ENCODE assay signal across 27 cellular contexts in the genomic region with DNA sequence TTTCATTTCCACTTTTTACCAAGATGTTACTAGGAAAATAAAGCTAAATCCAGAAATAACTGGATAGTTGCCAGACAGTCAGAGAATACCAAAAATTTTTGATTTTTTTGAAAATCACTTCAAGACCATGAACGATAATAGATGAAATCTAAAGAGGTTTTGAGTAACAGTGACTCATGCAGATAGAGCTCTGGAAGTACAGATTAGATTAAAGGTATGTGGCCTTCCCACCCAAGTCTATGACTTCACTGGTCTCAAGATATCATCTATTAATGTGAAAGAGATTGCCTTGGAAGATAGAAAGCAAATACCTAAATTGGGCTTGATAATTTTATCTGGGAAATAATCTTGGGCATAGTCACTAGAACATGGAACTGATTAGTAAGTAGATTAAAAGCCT.
DNase-seq lines count a peak whose midpoint lies in the region; ATAC-seq, FAIRE-seq and TF ChIP-seq lines count a peak whose summit lies in the region.
"Had no signal": no experiment of that assay in that cellular context is flagged by ENCODE, and none has a peak within 500 bp of the region (broad histone marks: within the 10 kb centered on the region; RNA-seq: fewer than 3 reads in every experiment).

No MANE protein-coding gene starts in this region.

- peaks cover 7% of the 10 kb centered on the region for H3F3A ChIP-seq in SK-N-SH (replicated peaks; ENCODE audit: insufficient read depth)

- no peak overlapping the region for H3K4me3 Mint-ChIP-seq in nephron progenitor cell
- H3K4me3 Mint-ChIP-seq: B cell, CD14-positive monocyte, GM23338 had no signal

- FAIRE-seq in kidney (lab: Jason Lieb, UNC) = no peak
- FAIRE-seq: D721Med had no signal

- H3K36me3 ChIP-seq in SK-N-SH (replicated peaks in 1 of 2; ENCODE audit: control insufficient read depth in 1 of 2, insufficient read depth in 2 of 2, low read length in 1 of 2) (no peaks in the 10 kb centered on the region), kidney (ENCODE audit: control insufficient read depth in 1 of 2, insufficient read depth in 2 of 2, low read length in 2 of 2) (no peaks in the 10 kb centered on the region)
- H3K36me3 ChIP-seq: HAP-1, Peyer's patch, SJSA1 had no signal

- H3K27me3 Mint-ChIP-seq in nephron progenitor cell (ENCODE audit: low read depth, poor library complexity) = no peaks in the 10 kb centered on the region
- H3K27me3 Mint-ChIP-seq: B cell had no signal

- no peak overlapping the region for H3K27ac Mint-ChIP-seq in nephron progenitor cell
- H3K27ac Mint-ChIP-seq: B cell, CD14-positive monocyte, GM23338 had no signal

- H3K4me3 ChIP-seq in SK-N-SH (ENCODE audit: low read depth in 2 of 2, low read length in 1 of 2) (no peak overlapping the region), kidney (ENCODE audit: low read length in 2 of 2) (no peak overlapping the region)
- H3K4me3 ChIP-seq: GM23338, HAP-1, Peyer's patch, SJSA1 had no signal

- intact Hi-C loops in kidney (cut with DNase I) = loop anchor here (10.0 kb wide), 1 partner anchor 689 kb away; no protein-coding TSS in a partner anchor

- no peak for DNase-seq in SK-N-SH
- peak; percentile 21 for DNase-seq in RPMI7951 (ENCODE audit: low read depth)
- DNase-seq in iris pigment epithelial cell (ENCODE audit: low read depth) = peak; percentile 78
- DNase-seq in kidney = no peak
- DNase-seq in GM19238 (ENCODE audit: insufficient read length, low spot score) = no peak
- no peak for DNase-seq in nephron progenitor cell
- no peak for DNase-seq in NOMO-1 (lab: John Stamatoyannopoulos, UW; ENCODE audit: unreplicated experiment in 2 of 2)
- DNase-seq: DMS53; NCI-H1105; NCI-H146; NCI-H2029 treated with DMSO at 0.1 percent for 48 hours; NCI-H345; NCI-H524; NCI-H774; NK-92 treated with Interleukin-12 subunit alpha and Interleukin-12 subunit beta, amount 100 ng/mL, for 24 hours; Peyer's patch had no signal

- POLR2A ChIA-PET in SK-N-SH (lab: Yijun Ruan, JAX) = no interaction called here

- H3K36me3 Mint-ChIP-seq in nephron progenitor cell (ENCODE audit: low read depth) = peaks cover 42% of the 10 kb centered on the region
- H3K36me3 Mint-ChIP-seq: CD14-positive monocyte had no signal

- peaks cover 42% of the 10 kb centered on the region for H3K9me3 Mint-ChIP-seq in nephron progenitor cell

- H3K4me2 ChIP-seq in SK-N-SH = no peak overlapping the region
- H3K4me2 ChIP-seq: GM23338, KMS-11 had no signal

- no peak for TF ChIP-seq RAD21 in SK-N-SH (IDR thresholded peaks at IDR 0.05; ENCODE audit: low read length)

- peaks cover 5% of the 10 kb centered on the region for H3K4me1 Mint-ChIP-seq in nephron progenitor cell
- H3K4me1 Mint-ChIP-seq: B cell, CD14-positive monocyte, GM23338 had no signal

- WGBS in SK-N-SH (ENCODE audit: low lambda C conversion rate) = 0% methylated on average over 1 of the region's 1 CpG

- peak in 1 of 2 experiments; percentile 74; a peak in 2 of 4 replicates for TF ChIP-seq EP300 in SK-N-SH (IDR thresholded peaks at IDR 0.05; ENCODE audit: borderline replicate concordance in 1 of 2, low read depth in 1 of 2, low read length in 1 of 2)

- no peaks in the 10 kb centered on the region for H3K27me3 ChIP-seq in SK-N-SH (ENCODE audit: insufficient read depth)
- H3K27me3 ChIP-seq: Peyer's patch, SJSA1 had no signal

- no peaks in the 10 kb centered on the region for H3K79me2 ChIP-seq in SK-N-SH (ENCODE audit: insufficient read depth)

- H2AFZ ChIP-seq in SK-N-SH (ENCODE audit: low read depth) = no peak overlapping the region
- H2AFZ ChIP-seq: GM23338 had no signal

- H3K9me2 ChIP-seq in SK-N-SH = no peaks in the 10 kb centered on the region

- H3K27ac ChIP-seq in SK-N-SH (ENCODE audit: low read depth in 2 of 2, low read length in 1 of 2) (no peak overlapping the region), kidney (ENCODE audit: low read depth in 2 of 2, low read length in 2 of 2) (no peak overlapping the region)
- H3K27ac ChIP-seq: 22Rv1, HL-60, KMS-11, Peyer's patch, SJSA1 had no signal

- CTCF ChIA-PET in SK-N-SH (lab: Yijun Ruan, JAX) = interaction anchor here (1.5 kb wide), 1 partner anchor 825 kb away, joined by 4 read pairs; no protein-coding TSS in a partner anchor

- H3K9ac ChIP-seq in SK-N-SH (no peak overlapping the region), kidney (ENCODE audit: low read length in 2 of 2) (no peak overlapping the region)
- H3K9ac ChIP-seq: KMS-11 had no signal

- H3K4me1 ChIP-seq in SK-N-SH (ENCODE audit: control insufficient read depth in 1 of 2, insufficient read depth in 2 of 2, low read depth in 1 of 2, low read length in 1 of 2) (no peaks in the 10 kb centered on the region), kidney (ENCODE audit: control insufficient read depth in 1 of 2, insufficient read depth in 1 of 2, low read depth in 1 of 2, low read length in 2 of 2) (no peaks in the 10 kb centered on the region)
- H3K4me1 ChIP-seq: HAP-1, Peyer's patch had no signal

- H4K20me1 ChIP-seq in SK-N-SH (ENCODE audit: insufficient read depth) = no peaks in the 10 kb centered on the region

- TF ChIP-seq CTCF in SK-N-SH (IDR thresholded peaks at IDR 0.05) = no peak
- no peak for TF ChIP-seq CTCF in kidney (IDR thresholded peaks at IDR 0.05; ENCODE audit: borderline replicate concordance, extremely low read depth, insufficient read depth)
- no peak for TF ChIP-seq CTCF in nephron progenitor cell (IDR thresholded peaks at IDR 0.05)

- no peak for ATAC-seq in SK-N-SH treated with all-trans-retinoic acid at 6 μM for 48 hours
- ATAC-seq: GM23338, Right ventricle myocardium inferior had no signal

- H3K9me3 ChIP-seq in SK-N-SH (no peaks in the 10 kb centered on the region; the same call in 1 of the 2 replicates), kidney (ENCODE audit: control insufficient read depth in 1 of 2, low read length in 2 of 2) (peaks cover 2 to 7% of the 10 kb centered on the region in 2 donors)
- H3K9me3 ChIP-seq: HAP-1 had no signal

TF ChIP-seq in SK-N-SH, 30 proteins besides CTCF, POLR2A, EP300 and RAD21 (continues in another document):
- TF ChIP-seq GATA2 (CRISPR knock-in tag; IDR thresholded peaks at IDR 0.05) = no peak
- TF ChIP-seq RXRA (IDR thresholded peaks at IDR 0.05; ENCODE audit: borderline replicate concordance, low read depth) = no peak; the same call in 1 of the 2 replicates
- TF ChIP-seq ELF1 (IDR thresholded peaks at IDR 0.05) = no peak
- TF ChIP-seq, protein P1, sequence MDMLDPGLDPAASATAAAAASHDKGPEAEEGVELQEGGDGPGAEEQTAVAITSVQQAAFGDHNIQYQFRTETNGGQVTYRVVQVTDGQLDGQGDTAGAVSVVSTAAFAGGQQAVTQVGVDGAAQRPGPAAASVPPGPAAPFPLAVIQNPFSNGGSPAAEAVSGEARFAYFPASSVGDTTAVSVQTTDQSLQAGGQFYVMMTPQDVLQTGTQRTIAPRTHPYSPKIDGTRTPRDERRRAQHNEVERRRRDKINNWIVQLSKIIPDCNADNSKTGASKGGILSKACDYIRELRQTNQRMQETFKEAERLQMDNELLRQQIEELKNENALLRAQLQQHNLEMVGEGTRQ (IDR thresholded peaks at IDR 0.05; ENCODE audit: borderline replicate concordance, low read depth, low read length) = no peak
- TF ChIP-seq NRF1 (IDR thresholded peaks at IDR 0.05; ENCODE audit: low read depth, low read length) = no peak

TF ChIP-seq in SK-N-SH treated with all-trans-retinoic acid at 6 μM for 48 hours, 23 proteins besides CTCF, POLR2A, EP300 and RAD21 (continues in another document):
- TF ChIP-seq BACH2 (CRISPR knock-in tag; IDR thresholded peaks at IDR 0.05; ENCODE audit: borderline replicate concordance) = no peak
- TF ChIP-seq ZNF8 (CRISPR knock-in tag; IDR thresholded peaks at IDR 0.05) = no peak
- TF ChIP-seq, protein P2, sequence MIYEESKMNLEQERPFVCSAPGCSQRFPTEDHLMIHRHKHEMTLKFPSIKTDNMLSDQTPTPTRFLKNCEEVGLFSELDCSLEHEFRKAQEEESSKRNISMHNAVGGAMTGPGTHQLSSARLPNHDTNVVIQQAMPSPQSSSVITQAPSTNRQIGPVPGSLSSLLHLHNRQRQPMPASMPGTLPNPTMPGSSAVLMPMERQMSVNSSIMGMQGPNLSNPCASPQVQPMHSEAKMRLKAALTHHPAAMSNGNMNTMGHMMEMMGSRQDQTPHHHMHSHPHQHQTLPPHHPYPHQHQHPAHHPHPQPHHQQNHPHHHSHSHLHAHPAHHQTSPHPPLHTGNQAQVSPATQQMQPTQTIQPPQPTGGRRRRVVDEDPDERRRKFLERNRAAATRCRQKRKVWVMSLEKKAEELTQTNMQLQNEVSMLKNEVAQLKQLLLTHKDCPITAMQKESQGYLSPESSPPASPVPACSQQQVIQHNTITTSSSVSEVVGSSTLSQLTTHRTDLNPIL (CRISPR knock-in tag; IDR thresholded peaks at IDR 0.05; ENCODE audit: low read depth) = no peak
- no peak for TF ChIP-seq TOX (CRISPR knock-in tag; IDR thresholded peaks at IDR 0.05; ENCODE audit: borderline replicate concordance)
- no peak for TF ChIP-seq PPARA (CRISPR knock-in tag; IDR thresholded peaks at IDR 0.05; ENCODE audit: borderline replicate concordance)
- TF ChIP-seq, protein P3, sequence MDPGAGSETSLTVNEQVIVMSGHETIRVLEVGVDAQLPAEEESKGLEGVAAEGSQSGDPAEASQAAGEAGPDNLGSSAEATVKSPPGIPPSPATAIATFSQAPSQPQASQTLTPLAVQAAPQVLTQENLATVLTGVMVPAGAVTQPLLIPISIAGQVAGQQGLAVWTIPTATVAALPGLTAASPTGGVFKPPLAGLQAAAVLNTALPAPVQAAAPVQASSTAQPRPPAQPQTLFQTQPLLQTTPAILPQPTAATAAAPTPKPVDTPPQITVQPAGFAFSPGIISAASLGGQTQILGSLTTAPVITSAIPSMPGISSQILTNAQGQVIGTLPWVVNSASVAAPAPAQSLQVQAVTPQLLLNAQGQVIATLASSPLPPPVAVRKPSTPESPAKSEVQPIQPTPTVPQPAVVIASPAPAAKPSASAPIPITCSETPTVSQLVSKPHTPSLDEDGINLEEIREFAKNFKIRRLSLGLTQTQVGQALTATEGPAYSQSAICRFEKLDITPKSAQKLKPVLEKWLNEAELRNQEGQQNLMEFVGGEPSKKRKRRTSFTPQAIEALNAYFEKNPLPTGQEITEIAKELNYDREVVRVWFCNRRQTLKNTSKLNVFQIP (CRISPR knock-in tag; IDR thresholded peaks at IDR 0.05; ENCODE audit: borderline replicate concordance, low read depth) = no peak
- no peak for TF ChIP-seq TCF4 (CRISPR knock-in tag; IDR thresholded peaks at IDR 0.05; ENCODE audit: borderline replicate concordance)
- no peak for TF ChIP-seq ISL1 (CRISPR knock-in tag; IDR thresholded peaks at IDR 0.05)
- TF ChIP-seq ZC3H10 (CRISPR knock-in tag; IDR thresholded peaks at IDR 0.05) = no peak
- TF ChIP-seq ZFP30 (CRISPR knock-in tag; IDR thresholded peaks at IDR 0.05) = no peak

Comparison
In these comparisons a context has a peak if more than half of its experiments do, and no peak if none do; other contexts are left out.
1. DNase-seq: peak in RPMI7951 (single experiment) and iris pigment epithelial cell (single experiment); none in SK-N-SH (single experiment), kidney (single experiment), GM19238 (single experiment), nephron progenitor cell (single experiment) and NOMO-1 (0 of 2).